22 cellular contexts compared by ENCODE assay signal in the genomic region with DNA sequence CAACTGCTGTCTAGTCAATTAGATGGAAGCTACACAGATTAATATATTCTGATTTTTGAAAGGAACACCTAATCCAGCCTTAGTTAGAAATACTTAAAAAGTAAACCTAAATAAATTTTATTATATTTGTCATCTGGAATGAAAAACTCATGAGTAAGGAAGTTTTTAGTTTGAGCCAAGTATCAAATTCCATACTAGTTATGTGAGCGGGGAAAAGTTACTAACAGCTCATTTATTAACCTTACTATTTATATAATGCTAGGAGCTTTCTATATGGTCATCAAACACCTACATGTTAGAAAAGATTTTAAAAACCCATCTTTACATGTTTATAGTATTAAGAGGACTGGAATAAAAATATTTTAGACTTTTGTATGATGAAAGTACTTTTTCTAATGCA.
"Had no signal": no experiment of that assay in that cellular context is flagged by ENCODE, and none has a peak within 500 bp of the region (broad histone marks: within the 10 kb centered on the region; RNA-seq: fewer than 3 reads in every experiment).

No MANE protein-coding gene starts in this region.

- H3K4me1 ChIP-seq: thyroid gland had no signal

- H3K4me1 Mint-ChIP-seq: activated CD4-positive, alpha-beta T cell treated with anti-CD3 and anti-CD28 coated beads, Interleukin-2, amount 10 ng/mL, durations not matched to agents 7 days and 5 days; activated naive CD8-positive, alpha-beta T cell treated with anti-CD3 and anti-CD28 coated beads for 36 hours; activated T-helper 17 cell treated with anti-CD3 and anti-CD28 coated beads, Interleukin-2, amount 50 U/mL, for 72 hours; naive B cell had no signal

- H3K9me3 ChIP-seq: thyroid gland had no signal

- H3K36me3 ChIP-seq: thyroid gland, WERI-Rb-1 had no signal

- H3K27ac Mint-ChIP-seq: activated CD4-positive, alpha-beta T cell treated with anti-CD3 and anti-CD28 coated beads, Interleukin-2, amount 10 ng/mL, durations not matched to agents 7 days and 5 days; activated CD8-positive, alpha-beta T cell treated with anti-CD3 and anti-CD28 coated beads for 36 hours; activated naive CD8-positive, alpha-beta T cell treated with anti-CD3 and anti-CD28 coated beads for 36 hours; activated T-helper 17 cell treated with anti-CD3 and anti-CD28 coated beads, Interleukin-2, amount 50 U/mL, for 72 hours; naive B cell had no signal

- H3K9me3 Mint-ChIP-seq: activated CD4-positive, alpha-beta T cell treated with anti-CD3 and anti-CD28 coated beads, Interleukin-2, amount 10 ng/mL, durations not matched to agents 7 days and 5 days; activated CD8-positive, alpha-beta T cell treated with anti-CD3 and anti-CD28 coated beads for 36 hours; activated naive CD8-positive, alpha-beta T cell treated with anti-CD3 and anti-CD28 coated beads for 36 hours; activated T-helper 17 cell treated with anti-CD3 and anti-CD28 coated beads, Interleukin-2, amount 50 U/mL, for 72 hours; naive B cell; neural crest cell had no signal

- H3K27me3 Mint-ChIP-seq: activated CD4-positive, alpha-beta T cell treated with anti-CD3 and anti-CD28 coated beads, Interleukin-2, amount 10 ng/mL, durations not matched to agents 7 days and 5 days; activated CD8-positive, alpha-beta T cell treated with anti-CD3 and anti-CD28 coated beads for 36 hours; activated naive CD8-positive, alpha-beta T cell treated with anti-CD3 and anti-CD28 coated beads for 36 hours; activated T-helper 17 cell treated with anti-CD3 and anti-CD28 coated beads, Interleukin-2, amount 50 U/mL, for 72 hours; naive B cell had no signal

- H3K4me3 ChIP-seq: lung, thyroid gland had no signal

- H3K27ac ChIP-seq: epithelial cell of prostate, thyroid gland, WERI-Rb-1 had no signal

- DNase-seq: activated CD4-positive, alpha-beta T cell treated with anti-CD3 and anti-CD28 coated beads, Interleukin-2, amount 10 ng/mL, durations not matched to agents 7 days and 5 days; activated CD4-positive, CD25-positive, alpha-beta regulatory T cell treated with anti-CD3 and anti-CD28 coated beads, Interleukin-2, amount 50 U/mL, for 72 hours; activated CD8-positive, alpha-beta T cell treated with anti-CD3 and anti-CD28 coated beads for 36 hours; activated naive CD4-positive, alpha-beta T cell; activated naive CD8-positive, alpha-beta T cell treated with anti-CD3 and anti-CD28 coated beads for 36 hours; activated T-cell treated with anti-CD3 and anti-CD28 coated beads, Interleukin-2, amount 50 U/mL, for 1 hour; amygdala; cerebellar nuclear complex; cortex of kidney; head of caudate nucleus; naive B cell; occipital lobe; posterior cingulate gyrus; stimulated activated CD4-positive, alpha-beta T cell treated with anti-CD3 and anti-CD28 coated beads, Interleukin-4, amount 100 ng/mL, for 24 hours; stimulated activated naive CD4-positive, alpha-beta T cell treated with Interleukin-2 at 50 U/mL for 16 hours; T-helper 1 cell; thyroid gland; WERI-Rb-1 had no signal

- H3K4me3 Mint-ChIP-seq: activated CD4-positive, alpha-beta T cell treated with anti-CD3 and anti-CD28 coated beads, Interleukin-2, amount 10 ng/mL, durations not matched to agents 7 days and 5 days; activated CD8-positive, alpha-beta T cell treated with anti-CD3 and anti-CD28 coated beads for 36 hours; activated naive CD8-positive, alpha-beta T cell treated with anti-CD3 and anti-CD28 coated beads for 36 hours; activated T-helper 17 cell treated with anti-CD3 and anti-CD28 coated beads, Interleukin-2, amount 50 U/mL, for 72 hours; naive B cell; neural crest cell had no signal

- H3K27me3 ChIP-seq: thyroid gland had no signal
